27 cellular contexts compared by ENCODE assay signal in genomic region chr3:25090869-25091453, GRCh38.
"Had no signal": no experiment of that assay in that cellular context is flagged by ENCODE, and none has a peak within 500 bp of the region (broad histone marks: within the 10 kb centered on the region; RNA-seq: fewer than 3 reads in every experiment).

No MANE protein-coding gene starts in this region.

- H3K4me1 ChIP-seq: breast epithelium, esophagus squamous epithelium, right atrium auricular region, tibial nerve had no signal

- FAIRE-seq: colon had no signal

- H3K9me3 ChIP-seq: breast epithelium, esophagus squamous epithelium, right atrium auricular region, stomach, tibial nerve had no signal

- H3K27ac Mint-ChIP-seq: activated B cell treated with CpG ODN at 0.5 μM for 24 hours; activated CD8-positive, alpha-beta T cell treated with anti-CD3 and anti-CD28 coated beads for 36 hours; activated naive CD4-positive, alpha-beta T cell treated with anti-CD3 and anti-CD28 coated beads, Interleukin-2, amount 50 U/mL, for 24 hours; activated naive CD8-positive, alpha-beta T cell treated with anti-CD3 and anti-CD28 coated beads, Interleukin-2, amount 50 U/mL, for 24 hours; activated T-helper 17 cell treated with anti-CD3 and anti-CD28 coated beads, Interleukin-2, amount 50 U/mL, for 72 hours; naive B cell; stimulated activated memory B cell treated with anti-CD40 and anti-IgM and Interleukin-4, amounts not matched to agents 10 μg/mL and 1 μg/mL and 100 μg/mL, for 72 hours had no signal

- H3K4me3 ChIP-seq: breast epithelium, right atrium auricular region, smooth muscle cell, stomach, tibial nerve had no signal

- H3K9me3 Mint-ChIP-seq: activated naive CD4-positive, alpha-beta T cell treated with anti-CD3 and anti-CD28 coated beads, Interleukin-2, amount 50 U/mL, for 24 hours had no signal

- H3K27ac ChIP-seq: breast epithelium, right atrium auricular region, stomach, tibial nerve had no signal

- H3K27me3 Mint-ChIP-seq: activated CD8-positive, alpha-beta T cell treated with anti-CD3 and anti-CD28 coated beads for 36 hours; activated naive CD4-positive, alpha-beta T cell treated with anti-CD3 and anti-CD28 coated beads, Interleukin-2, amount 50 U/mL, for 24 hours; activated naive CD8-positive, alpha-beta T cell treated with anti-CD3 and anti-CD28 coated beads, Interleukin-2, amount 50 U/mL, for 24 hours; activated T-helper 17 cell treated with anti-CD3 and anti-CD28 coated beads, Interleukin-2, amount 50 U/mL, for 72 hours; naive B cell; stimulated activated memory B cell treated with anti-CD40 and anti-IgM and Interleukin-4, amounts not matched to agents 10 μg/mL and 1 μg/mL and 100 μg/mL, for 72 hours had no signal

- ATAC-seq: activated CD8-positive, alpha-beta T cell treated with anti-CD3 and anti-CD28 coated beads for 36 hours; activated naive CD8-positive, alpha-beta T cell treated with anti-CD3 and anti-CD28 coated beads, Interleukin-2, amount 50 U/mL, for 24 hours; activated T-cell treated with anti-CD3 and anti-CD28 coated beads, Interleukin-2, amount 50 U/mL, for 4 hours; activated T-helper 17 cell treated with anti-CD3 and anti-CD28 coated beads, Interleukin-2, amount 50 U/mL, for 72 hours; left cardiac atrium; left ventricle myocardium superior; stimulated activated memory B cell treated with anti-CD40 and anti-IgM and Interleukin-4, amounts not matched to agents 10 μg/mL and 1 μg/mL and 100 μg/mL, for 72 hours had no signal

- H3K27me3 ChIP-seq: breast epithelium, esophagus squamous epithelium, right atrium auricular region, stomach, tibial nerve had no signal

- H3K4me2 ChIP-seq: smooth muscle cell had no signal

- H3K4me1 Mint-ChIP-seq: activated B cell treated with CpG ODN at 0.5 μM for 24 hours; activated naive CD4-positive, alpha-beta T cell treated with anti-CD3 and anti-CD28 coated beads, Interleukin-2, amount 50 U/mL, for 24 hours; activated naive CD8-positive, alpha-beta T cell treated with anti-CD3 and anti-CD28 coated beads, Interleukin-2, amount 50 U/mL, for 24 hours; activated T-helper 17 cell treated with anti-CD3 and anti-CD28 coated beads, Interleukin-2, amount 50 U/mL, for 72 hours; naive B cell; stimulated activated memory B cell treated with anti-CD40 and anti-IgM and Interleukin-4, amounts not matched to agents 10 μg/mL and 1 μg/mL and 100 μg/mL, for 72 hours had no signal

- DNase-seq: activated B cell treated with CpG ODN at 0.5 μM for 24 hours; activated CD4-positive, alpha-beta T cell treated with anti-CD3 and anti-CD28 coated beads, Interleukin-2, amount 50 U/mL, for 1 hour; activated CD8-positive, alpha-beta T cell treated with anti-CD3 and anti-CD28 coated beads for 36 hours; activated naive CD8-positive, alpha-beta T cell treated with anti-CD3 and anti-CD28 coated beads, Interleukin-2, amount 50 U/mL, for 24 hours; activated T-cell treated with anti-CD3 and anti-CD28 coated beads, Interleukin-2, amount 50 U/mL, for 4 hours; dermis blood vessel endothelial cell; effector CD4-positive, alpha-beta T cell; esophagus squamous epithelium; islet precursor cell; left cardiac atrium; left ventricle myocardium superior; naive B cell; occipital lobe; stimulated activated CD4-positive, alpha-beta T cell treated with anti-CD3 and anti-CD28 coated beads, Interleukin-1b, Interleukin-23, amount 100 ng/mL, for 48 hours; stimulated activated CD4-positive, alpha-beta T cell treated with anti-CD3 and anti-CD28 coated beads, Interleukin-4, amount 100 ng/mL, for 4 hours; stimulated activated CD8-positive, alpha-beta memory T cell treated with anti-CD3 and anti-CD28 coated beads, Interleukin-4, amount 100 ng/mL, for 48 hours; stomach; T-helper 2 cell had no signal

- H3K4me3 Mint-ChIP-seq: activated B cell treated with CpG ODN at 0.5 μM for 24 hours; activated CD8-positive, alpha-beta T cell treated with anti-CD3 and anti-CD28 coated beads for 36 hours; activated naive CD4-positive, alpha-beta T cell treated with anti-CD3 and anti-CD28 coated beads, Interleukin-2, amount 50 U/mL, for 24 hours; activated naive CD8-positive, alpha-beta T cell treated with anti-CD3 and anti-CD28 coated beads, Interleukin-2, amount 50 U/mL, for 24 hours; activated T-cell treated with anti-CD3 and anti-CD28 coated beads, Interleukin-2, amount 50 U/mL, for 4 hours; activated T-helper 17 cell treated with anti-CD3 and anti-CD28 coated beads, Interleukin-2, amount 50 U/mL, for 72 hours; naive B cell; neural crest cell; stimulated activated memory B cell treated with anti-CD40 and anti-IgM and Interleukin-4, amounts not matched to agents 10 μg/mL and 1 μg/mL and 100 μg/mL, for 72 hours had no signal

- H3K36me3 Mint-ChIP-seq: activated naive CD4-positive, alpha-beta T cell treated with anti-CD3 and anti-CD28 coated beads, Interleukin-2, amount 50 U/mL, for 24 hours; naive B cell; stimulated activated memory B cell treated with anti-CD40 and anti-IgM and Interleukin-4, amounts not matched to agents 10 μg/mL and 1 μg/mL and 100 μg/mL, for 72 hours had no signal

- H3K36me3 ChIP-seq: breast epithelium, esophagus squamous epithelium, right atrium auricular region, stomach, tibial nerve had no signal
